1 cellular context compared by ENCODE assay signal in the genomic region with DNA sequence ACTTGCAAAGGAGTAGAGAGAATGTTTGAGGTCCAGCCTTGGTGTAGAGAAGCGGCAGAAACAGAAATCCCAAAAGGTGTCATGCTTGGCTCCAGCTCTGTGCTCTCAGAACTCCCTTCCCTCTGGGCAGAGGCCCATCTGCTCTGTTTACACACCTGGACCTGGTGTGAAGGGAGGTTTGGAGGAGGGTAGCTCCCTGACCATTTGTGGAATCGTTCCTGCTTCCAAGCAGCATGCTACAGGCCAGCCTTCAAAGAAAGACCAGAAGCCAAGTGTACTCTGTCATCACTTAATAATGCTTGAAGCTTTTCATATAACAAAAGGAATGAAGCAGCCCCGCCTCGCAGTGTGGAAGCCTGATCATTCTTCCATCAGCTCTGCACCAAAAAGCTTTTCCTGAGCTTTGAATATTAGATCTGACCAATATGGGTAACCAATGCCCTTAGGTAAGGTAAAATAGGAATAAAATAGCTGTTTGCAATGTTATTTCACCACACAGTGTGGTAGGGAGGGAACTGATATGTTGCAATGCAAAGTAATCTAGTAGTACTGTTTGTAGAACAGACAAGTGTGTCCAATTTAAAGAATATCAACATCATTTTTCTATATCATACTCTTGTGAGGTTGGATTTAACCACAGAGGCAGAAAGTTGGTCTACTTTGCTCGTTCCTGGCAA.
TF ChIP-seq lines count a peak whose summit lies in the region.

No MANE protein-coding gene starts in this region.

TF ChIP-seq in GM23338, 12 proteins besides CTCF, POLR2A, EP300 and RAD21 (continued from another document):
- TF ChIP-seq, protein P1, sequence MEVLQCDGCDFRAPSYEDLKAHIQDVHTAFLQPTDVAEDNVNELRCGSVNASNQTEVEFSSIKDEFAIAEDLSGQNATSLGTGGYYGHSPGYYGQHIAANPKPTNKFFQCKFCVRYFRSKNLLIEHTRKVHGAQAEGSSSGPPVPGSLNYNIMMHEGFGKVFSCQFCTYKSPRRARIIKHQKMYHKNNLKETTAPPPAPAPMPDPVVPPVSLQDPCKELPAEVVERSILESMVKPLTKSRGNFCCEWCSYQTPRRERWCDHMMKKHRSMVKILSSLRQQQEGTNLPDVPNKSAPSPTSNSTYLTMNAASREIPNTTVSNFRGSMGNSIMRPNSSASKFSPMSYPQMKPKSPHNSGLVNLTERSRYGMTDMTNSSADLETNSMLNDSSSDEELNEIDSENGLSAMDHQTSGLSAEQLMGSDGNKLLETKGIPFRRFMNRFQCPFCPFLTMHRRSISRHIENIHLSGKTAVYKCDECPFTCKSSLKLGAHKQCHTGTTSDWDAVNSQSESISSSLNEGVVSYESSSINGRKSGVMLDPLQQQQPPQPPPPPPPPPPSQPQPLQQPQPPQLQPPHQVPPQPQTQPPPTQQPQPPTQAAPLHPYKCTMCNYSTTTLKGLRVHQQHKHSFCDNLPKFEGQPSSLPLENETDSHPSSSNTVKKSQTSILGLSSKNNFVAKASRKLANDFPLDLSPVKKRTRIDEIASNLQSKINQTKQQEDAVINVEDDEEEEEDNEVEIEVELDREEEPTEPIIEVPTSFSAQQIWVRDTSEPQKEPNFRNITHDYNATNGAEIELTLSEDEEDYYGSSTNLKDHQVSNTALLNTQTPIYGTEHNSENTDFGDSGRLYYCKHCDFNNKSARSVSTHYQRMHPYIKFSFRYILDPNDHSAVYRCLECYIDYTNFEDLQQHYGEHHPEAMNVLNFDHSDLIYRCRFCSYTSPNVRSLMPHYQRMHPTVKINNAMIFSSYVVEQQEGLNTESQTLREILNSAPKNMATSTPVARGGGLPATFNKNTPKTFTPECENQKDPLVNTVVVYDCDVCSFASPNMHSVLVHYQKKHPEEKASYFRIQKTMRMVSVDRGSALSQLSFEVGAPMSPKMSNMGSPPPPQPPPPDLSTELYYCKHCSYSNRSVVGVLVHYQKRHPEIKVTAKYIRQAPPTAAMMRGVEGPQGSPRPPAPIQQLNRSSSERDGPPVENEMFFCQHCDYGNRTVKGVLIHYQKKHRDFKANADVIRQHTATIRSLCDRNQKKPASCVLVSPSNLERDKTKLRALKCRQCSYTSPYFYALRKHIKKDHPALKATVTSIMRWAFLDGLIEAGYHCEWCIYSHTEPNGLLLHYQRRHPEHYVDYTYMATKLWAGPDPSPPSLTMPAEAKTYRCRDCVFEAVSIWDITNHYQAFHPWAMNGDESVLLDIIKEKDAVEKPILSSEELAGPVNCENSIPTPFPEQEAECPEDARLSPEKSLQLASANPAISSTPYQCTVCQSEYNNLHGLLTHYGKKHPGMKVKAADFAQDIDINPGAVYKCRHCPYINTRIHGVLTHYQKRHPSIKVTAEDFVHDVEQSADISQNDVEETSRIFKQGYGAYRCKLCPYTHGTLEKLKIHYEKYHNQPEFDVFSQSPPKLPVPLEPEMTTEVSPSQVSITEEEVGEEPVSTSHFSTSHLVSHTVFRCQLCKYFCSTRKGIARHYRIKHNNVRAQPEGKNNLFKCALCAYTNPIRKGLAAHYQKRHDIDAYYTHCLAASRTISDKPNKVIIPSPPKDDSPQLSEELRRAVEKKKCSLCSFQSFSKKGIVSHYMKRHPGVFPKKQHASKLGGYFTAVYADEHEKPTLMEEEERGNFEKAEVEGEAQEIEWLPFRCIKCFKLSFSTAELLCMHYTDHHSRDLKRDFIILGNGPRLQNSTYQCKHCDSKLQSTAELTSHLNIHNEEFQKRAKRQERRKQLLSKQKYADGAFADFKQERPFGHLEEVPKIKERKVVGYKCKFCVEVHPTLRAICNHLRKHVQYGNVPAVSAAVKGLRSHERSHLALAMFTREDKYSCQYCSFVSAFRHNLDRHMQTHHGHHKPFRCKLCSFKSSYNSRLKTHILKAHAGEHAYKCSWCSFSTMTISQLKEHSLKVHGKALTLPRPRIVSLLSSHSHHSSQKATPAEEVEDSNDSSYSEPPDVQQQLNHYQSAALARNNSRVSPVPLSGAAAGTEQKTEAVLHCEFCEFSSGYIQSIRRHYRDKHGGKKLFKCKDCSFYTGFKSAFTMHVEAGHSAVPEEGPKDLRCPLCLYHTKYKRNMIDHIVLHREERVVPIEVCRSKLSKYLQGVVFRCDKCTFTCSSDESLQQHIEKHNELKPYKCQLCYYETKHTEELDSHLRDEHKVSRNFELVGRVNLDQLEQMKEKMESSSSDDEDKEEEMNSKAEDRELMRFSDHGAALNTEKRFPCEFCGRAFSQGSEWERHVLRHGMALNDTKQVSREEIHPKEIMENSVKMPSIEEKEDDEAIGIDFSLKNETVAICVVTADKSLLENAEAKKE (CRISPR knock-in tag; IDR thresholded peaks at IDR 0.05), result no peak
